13 cellular contexts compared by ENCODE assay signal in the genomic region with DNA sequence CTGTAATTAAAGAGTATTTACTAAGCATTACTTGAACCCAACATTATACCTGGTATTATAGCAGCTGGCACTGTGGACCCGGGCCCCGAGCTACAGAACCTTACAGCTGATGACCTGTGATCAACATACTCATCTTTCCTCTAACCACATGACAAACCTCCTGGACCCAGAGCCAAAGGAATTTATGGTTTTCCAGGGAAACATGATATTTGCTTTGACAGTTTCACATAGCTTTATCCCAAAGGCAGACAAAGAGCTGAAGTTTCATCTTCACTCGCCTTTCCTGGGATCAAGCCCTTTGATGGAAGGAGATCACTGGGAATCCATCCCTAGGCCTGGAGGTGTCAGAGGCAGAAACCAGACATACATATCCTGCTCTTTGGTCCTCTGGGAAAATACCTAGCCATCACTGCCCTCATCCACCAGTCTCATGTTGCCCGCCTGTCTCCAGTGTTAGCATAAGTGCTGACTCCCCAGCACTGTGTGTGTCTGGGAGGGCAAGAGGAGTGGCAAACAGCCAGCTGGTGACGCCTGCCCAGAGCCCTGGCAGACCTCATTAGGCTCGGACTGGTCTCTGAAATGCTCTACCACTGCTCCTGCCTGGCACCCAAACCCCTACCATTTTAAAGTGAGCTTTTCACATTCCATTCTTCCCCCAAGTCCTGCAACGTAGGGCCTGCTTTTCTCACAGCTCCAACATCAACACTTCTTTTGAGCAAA.
A peak's percentile ranks its signal among the peaks of the same experiment; 100 is the strongest.
DNase-seq lines count a peak whose midpoint lies in the region; ATAC-seq, FAIRE-seq and TF ChIP-seq lines count a peak whose summit lies in the region.
"Had no signal": no experiment of that assay in that cellular context is flagged by ENCODE, and none has a peak within 500 bp of the region (broad histone marks: within the 10 kb centered on the region; RNA-seq: fewer than 3 reads in every experiment).

No MANE protein-coding gene starts in this region.

- TF ChIP-seq CTCF in OCI-LY3 (IDR thresholded peaks at IDR 0.05; ENCODE audit: low read depth, low read length) (no peak), pancreas (IDR thresholded peaks at IDR 0.05) (no peak), prostate gland (IDR thresholded peaks at IDR 0.05) (no peak)

- no peak for TF ChIP-seq POLR2A in prostate gland (IDR thresholded peaks at IDR 0.05)

- H3K4me1 ChIP-seq in OCI-LY3 (ENCODE audit: low read length) (peaks cover 10% of the 10 kb centered on the region), pancreas (peaks cover 0 to 15% (median 15%) of the 10 kb centered on the region in 3 donors), prostate gland (replicated peaks) (no peaks in the 10 kb centered on the region)
- H3K4me1 ChIP-seq: colonic mucosa had no signal

- H3K9me3 ChIP-seq in OCI-LY3 (ENCODE audit: insufficient read depth, low read length) (no peaks in the 10 kb centered on the region), pancreas (no peaks in the 10 kb centered on the region), prostate gland (no peaks in the 10 kb centered on the region)
- H3K9me3 ChIP-seq: Caco-2, colonic mucosa, transverse colon had no signal

- H3K4me3 ChIP-seq in OCI-LY3 (ENCODE audit: low read length) (no peak overlapping the region), pancreas (no peak overlapping the region), prostate gland (no peak overlapping the region)
- H3K4me3 ChIP-seq: colonic mucosa, transverse colon had no signal

- WGBS in pancreas, 2 donors: 69% methylated on average over 7 of the region's 7 CpGs
- 73% methylated on average over 7 of the region's 7 CpGs for WGBS in prostate gland

- H3K36me3 ChIP-seq in OCI-LY3 (replicated peaks; ENCODE audit: low read depth, low read length) (no peaks in the 10 kb centered on the region), pancreas (no peaks in the 10 kb centered on the region), prostate gland (no peaks in the 10 kb centered on the region)
- H3K36me3 ChIP-seq: colonic mucosa, transverse colon had no signal

- no peaks in the 10 kb centered on the region for H4K20me1 ChIP-seq in OCI-LY3 (ENCODE audit: insufficient read depth, low read length)

- ATAC-seq in pancreas (peak in 3 of 4 donors; percentile 2 to 16 (median 9)), HG03460 (IDR thresholded peaks at IDR 0.05; ENCODE audit: unreplicated experiment) (no peak), GM21390 (IDR thresholded peaks at IDR 0.05; ENCODE audit: unreplicated experiment) (no peak)

- H3K79me2 ChIP-seq in OCI-LY3 (ENCODE audit: low read length): no peaks in the 10 kb centered on the region

- no peak overlapping the region for H3K9ac ChIP-seq in OCI-LY3 (ENCODE audit: low read length)

- H2AFZ ChIP-seq in OCI-LY3 (ENCODE audit: low read depth, low read length): no peak overlapping the region

- FAIRE-seq in pancreas (lab: Jason Lieb, UNC): no peak

- DNase-seq in Daoy (ENCODE audit: low read depth) (peak; percentile 91), cardiac septum (ENCODE audit: low spot score) (peak; percentile 91), pancreas (peak in 4 of 6 donors; percentile 25 to 65 (median 45)), NCI-H1092 (lab: John Stamatoyannopoulos, UW) (no peak), prostate gland (ENCODE audit: low spot score) (no peak)
- DNase-seq: Caco-2, colonic mucosa, NCI-H446, transverse colon had no signal

- H3K27me3 ChIP-seq in OCI-LY3 (ENCODE audit: low read depth, low read length) (no peaks in the 10 kb centered on the region), pancreas (no peaks in the 10 kb centered on the region), prostate gland (replicated peaks; ENCODE audit: insufficient read depth) (no peaks in the 10 kb centered on the region)
- H3K27me3 ChIP-seq: colonic mucosa had no signal

- H3K4me2 ChIP-seq in OCI-LY3 (ENCODE audit: low read length): peak overlapping the region; percentile 50

- intact Hi-C loops in cardiac septum (cut with DNase I) (loop anchor here (1.0 kb wide), 1 partner anchor 84 kb away; no protein-coding TSS in a partner anchor), pancreas (cut with DNase I) (loop anchor here in 1 of 3 donors (10.0 kb wide), 1 partner anchor 52 kb away; no protein-coding TSS in a partner anchor), prostate gland (cut with DNase I) (loop anchor here (2.0 to 5.0 kb wide), 2 partner anchors 89 to 208 kb away; no protein-coding TSS in a partner anchor)

- H3K27ac ChIP-seq in OCI-LY3 (ENCODE audit: low read length) (no peak overlapping the region), pancreas (peak overlapping the region in 1 of 4 donors; percentile 17), prostate gland (no peak overlapping the region)
- H3K27ac ChIP-seq: colonic mucosa, HL-60, transverse colon had no signal

Comparison
In these comparisons a context has a peak if more than half of its experiments do, and no peak if none do; other contexts are left out.
1. DNase-seq: peak in Daoy (single experiment), cardiac septum (single experiment) and pancreas (4 of 6); none in NCI-H1092 (single experiment) and prostate gland (single experiment).
2. ATAC-seq: peak in pancreas (3 of 4); none in HG03460 (single experiment) and GM21390 (single experiment).